Comparison of ENCODE assay signal across 8 cellular contexts in genomic region chr14:60649815-60650381, GRCh38. TPM values are rescaled to one million over a fixed set of nuclear protein-coding genes. Genes with fewer than 3 reads are reported as not detected.
A peak's percentile ranks its signal among the peaks of the same experiment; 100 is the strongest.
DNase-seq lines count a peak whose midpoint lies in the region; ATAC-seq and TF ChIP-seq lines count a peak whose summit lies in the region.

No MANE protein-coding gene starts in this region.

- TF ChIP-seq CTCF in GM10266 (IDR thresholded peaks at IDR 0.05; ENCODE audit: control insufficient read depth, insufficient read depth, low read depth, missing control alignments): no peak
- TF ChIP-seq CTCF in colonic mucosa (IDR thresholded peaks at IDR 0.05): no peak
- no peak for TF ChIP-seq CTCF in ovary (IDR thresholded peaks at IDR 0.05)

- peaks cover 15% of the 10 kb centered on the region for H3K4me1 ChIP-seq in colonic mucosa
- H3K4me1 ChIP-seq in ovary (ENCODE audit: insufficient read depth): peaks cover 9% of the 10 kb centered on the region

- TF ChIP-seq EP300 in ovary (IDR thresholded peaks at IDR 0.05): no peak

- intact Hi-C loops in colonic mucosa (cut with DNase I): loop anchor here (10.0 kb wide), 1 partner anchor 375 kb away; no protein-coding TSS in a partner anchor
- intact Hi-C loops in ovary (cut with DNase I): loop anchor here in 1 of 4 donors (10.0 kb wide), 1 partner anchor 605 kb away; no protein-coding TSS in a partner anchor

- DNase-seq in GM10266 (ENCODE audit: extremely low spot score) (peak; percentile 22), NCI-H2196 (lab: John Stamatoyannopoulos, UW; ENCODE audit: unreplicated experiment) (peak; percentile 68), colonic mucosa (no peak), ovary (no peak)

- H3K36me3 ChIP-seq in colonic mucosa (no peaks in the 10 kb centered on the region), ovary (no peaks in the 10 kb centered on the region)

- H3K27ac ChIP-seq in colonic mucosa: no peak overlapping the region
- H3K27ac ChIP-seq in ovary: no peak overlapping the region

- H3K9ac ChIP-seq in colonic mucosa (ENCODE audit: low read depth in 2 of 2, low read length in 2 of 2): no peak overlapping the region

- TF ChIP-seq POLR2A in ovary (IDR thresholded peaks at IDR 0.05): no peak

- ATAC-seq in GM21423 (IDR thresholded peaks at IDR 0.05; ENCODE audit: unreplicated experiment) (no peak), HG02981 (IDR thresholded peaks at IDR 0.05; ENCODE audit: unreplicated experiment) (no peak), HG03342 (IDR thresholded peaks at IDR 0.05; ENCODE audit: unreplicated experiment) (no peak), HG02623 (IDR thresholded peaks at IDR 0.05; ENCODE audit: unreplicated experiment) (no peak)

- H3K9me3 ChIP-seq in colonic mucosa: no peaks in the 10 kb centered on the region
- H3K9me3 ChIP-seq in ovary: no peaks in the 10 kb centered on the region

- peaks cover 96% of the 10 kb centered on the region for H3K27me3 ChIP-seq in colonic mucosa
- peaks cover 8% of the 10 kb centered on the region for H3K27me3 ChIP-seq in ovary

- WGBS in ovary, 3 donors: 3 to 5% (median 3%) methylated on average over 18 of the region's 18 CpGs

- H3K4me3 ChIP-seq in colonic mucosa (peak overlapping the region; percentile 25), ovary (peak overlapping the region; percentile 25)

RNA-seq across cellular contexts. Expression of gene SIX1, which starts 0.6 kb away (rescaled TPM):
- total RNA-seq in colonic mucosa: not detected
- total RNA-seq in ovary: under 1 TPM in 6 of 7 donors, not detected in 1; 0.07 to 0.60 (median 0.19) TPM
- under 1 TPM; 0.06 to 0.92 TPM for polyA plus RNA-seq in ovary

Comparison
In these comparisons a context has a peak if more than half of its experiments do, and no peak if none do; other contexts are left out.
1. DNase-seq: peak in GM10266 (single experiment) and NCI-H2196 (single experiment); none in colonic mucosa (single experiment) and ovary (0 of 5).